8 cellular contexts compared by ENCODE assay signal in the genomic region with DNA sequence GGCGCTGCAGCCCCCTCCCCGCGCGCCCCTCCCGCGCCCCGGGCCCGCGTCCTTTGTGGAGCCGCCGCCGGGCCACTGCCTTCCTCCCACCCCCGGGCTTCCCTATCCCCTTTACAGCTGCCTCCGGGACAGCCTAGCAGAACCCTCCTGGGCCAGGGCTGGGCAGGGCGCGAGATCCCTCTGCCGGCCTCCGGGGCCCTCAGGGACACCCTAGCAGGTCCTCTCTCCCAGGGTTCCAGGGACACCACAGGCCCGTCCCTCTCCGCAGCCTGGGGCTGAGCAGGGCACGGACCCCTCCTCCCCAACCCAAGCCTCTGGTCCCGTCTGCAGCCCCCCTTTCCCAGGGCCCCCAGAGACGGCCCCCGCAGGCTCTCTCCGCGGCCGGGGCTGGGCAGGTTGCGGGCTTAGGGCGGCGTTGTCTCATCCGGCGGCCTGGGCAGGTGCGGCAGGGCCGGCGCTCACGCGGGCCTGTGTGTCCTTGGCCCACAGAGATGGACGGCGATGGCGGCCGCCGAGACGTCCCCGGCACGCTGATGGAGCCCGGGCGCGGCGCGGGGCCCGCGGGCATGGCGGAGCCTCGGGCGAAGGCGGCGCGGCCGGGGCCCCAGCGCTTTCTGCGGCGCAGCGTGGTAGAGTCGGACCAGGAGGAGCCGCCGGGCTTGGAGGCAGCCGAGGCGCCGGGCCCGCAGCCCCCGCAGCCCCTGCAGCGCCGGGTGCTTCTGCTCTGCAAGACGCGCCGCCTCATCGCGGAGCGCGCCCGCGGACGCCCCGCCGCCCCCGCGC. TPM values are rescaled to one million over a fixed set of nuclear protein-coding genes. Genes with fewer than 3 reads are reported as not detected.
DNase-seq lines count a peak whose midpoint lies in the region; ATAC-seq, FAIRE-seq and TF ChIP-seq lines count a peak whose summit lies in the region.

No MANE protein-coding gene starts in this region.

- peak overlapping the region; percentile 93 for H2AFZ ChIP-seq in neuronal stem cell (ENCODE audit: low read length)

- peaks cover 7% of the 10 kb centered on the region for H3K79me1 ChIP-seq in neuronal stem cell (ENCODE audit: low read depth, low read length)

- H3K18ac ChIP-seq in neuronal stem cell (ENCODE audit: low read length) = peak overlapping the region; percentile 94

- no peaks in the 10 kb centered on the region for H3K9me3 ChIP-seq in NT2/D1 (ENCODE audit: insufficient read depth, low read length)
- no peaks in the 10 kb centered on the region for H3K9me3 ChIP-seq in neuronal stem cell (replicated peaks in 1 of 2; ENCODE audit: control insufficient read depth in 2 of 2, insufficient read depth in 1 of 2, low read depth in 1 of 2, low read length in 2 of 2)

- H3K4me3 ChIP-seq in NT2/D1 (ENCODE audit: insufficient read length, low read depth) = peak overlapping the region; percentile 67
- peak overlapping the region; percentile 52 to 91 for H3K4me3 ChIP-seq in neuronal stem cell (ENCODE audit: low read length in 2 of 2)

- FAIRE-seq in D721Med (lab: Jason Lieb, UNC) = no peak

- H3K27ac ChIP-seq in neuronal stem cell (replicated peaks; ENCODE audit: low read length) = no peak overlapping the region

- H3K27me3 Mint-ChIP-seq in effector memory CD8-positive, alpha-beta T cell = peaks cover 58 to 83% of the 10 kb centered on the region in 2 donors

- no CpG with 5 or more reads among the region's 87 CpGs for WGBS in neuronal stem cell (ENCODE audit: extremely low coverage in 2 of 2, insufficient read length in 2 of 2, insufficient replicate concordance in 1 of 2), 2 donors

- TF ChIP-seq CTCF in D721Med (IDR thresholded peaks at IDR 0.05; ENCODE audit: insufficient read depth, missing control alignments) = no peak

- H3K27ac Mint-ChIP-seq in effector memory CD8-positive, alpha-beta T cell = no peak overlapping the region

- peak overlapping the region; percentile 70 for H3K23ac ChIP-seq in neuronal stem cell (ENCODE audit: low read depth, low read length, poor library complexity)

- H3K9ac ChIP-seq in NT2/D1 (ENCODE audit: insufficient read length, low read depth) = peak overlapping the region; percentile 87
- peak overlapping the region; percentile 88 for H3K9ac ChIP-seq in neuronal stem cell (ENCODE audit: low read depth, low read length, poor library complexity)

- no peak overlapping the region for H4K8ac ChIP-seq in neuronal stem cell (ENCODE audit: low read depth, low read length)

- H4K91ac ChIP-seq in neuronal stem cell (ENCODE audit: low read depth, low read length, poor library complexity) = no peak overlapping the region

- intact Hi-C loops in sciatic nerve (cut with DNase I) = no loop called here

- H3K4me2 ChIP-seq in neuronal stem cell (ENCODE audit: insufficient read depth, low read length, poor library complexity, severe bottlenecking) = peak overlapping the region; percentile 74

- no peak overlapping the region for H3K4ac ChIP-seq in neuronal stem cell (ENCODE audit: low read length)

- no peaks in the 10 kb centered on the region for H3K36me3 Mint-ChIP-seq in effector memory CD8-positive, alpha-beta T cell (ENCODE audit: insufficient read depth)

- DNase-seq in D721Med (ENCODE audit: insufficient read length, low spot score) (peak; percentile 57), NT2/D1 (ENCODE audit: low read depth, low spot score) (no peak), neuronal stem cell (ENCODE audit: low spot score) (peak; percentile 23), NOMO-1 treated with dmso at 0.1 percent for 144 hours (lab: John Stamatoyannopoulos, UW; ENCODE audit: unreplicated experiment) (no peak), sciatic nerve (ENCODE audit: low spot score) (no peak)
- no peak for DNase-seq in effector memory CD8-positive, alpha-beta T cell

- H3K27me3 ChIP-seq in NT2/D1 (ENCODE audit: insufficient read depth, insufficient read length) (peaks cover 47% of the 10 kb centered on the region), neuronal stem cell (ENCODE audit: control insufficient read depth in 3 of 3, insufficient read depth in 3 of 3, low read depth in 1 of 3, low read length in 3 of 3) (peaks cover 0 to 74% (median 48%) of the 10 kb centered on the region in 3 experiments)

- peak overlapping the region; percentile 50 for H2BK5ac ChIP-seq in neuronal stem cell (ENCODE audit: low read length)

- H3K4me1 Mint-ChIP-seq in effector memory CD8-positive, alpha-beta T cell (ENCODE audit: low read depth in 2 of 2) = peaks cover 4 to 9% of the 10 kb centered on the region in 2 donors

- peaks cover 18% of the 10 kb centered on the region for H3K4me1 ChIP-seq in NT2/D1 (ENCODE audit: insufficient read depth, insufficient read length)
- H3K4me1 ChIP-seq in neuronal stem cell (ENCODE audit: control insufficient read depth in 2 of 2, insufficient read depth in 1 of 2, low read depth in 1 of 2, low read length in 2 of 2) = peaks cover 13 to 27% of the 10 kb centered on the region in 2 donors

- H2BK12ac ChIP-seq in neuronal stem cell (ENCODE audit: low read length) = no peak overlapping the region

- H3K36me3 ChIP-seq in NT2/D1 (ENCODE audit: insufficient read depth, insufficient read length, low read length) (peaks cover 4% of the 10 kb centered on the region), neuronal stem cell (replicated peaks in 1 of 2; ENCODE audit: control insufficient read depth in 2 of 2, insufficient read depth in 2 of 2, low read length in 2 of 2) (no peaks in the 10 kb centered on the region)

- no peaks in the 10 kb centered on the region for H3K9me3 Mint-ChIP-seq in effector memory CD8-positive, alpha-beta T cell

- ATAC-seq in effector memory CD8-positive, alpha-beta T cell (replicated peaks) = peak; percentile 38
- no peak for ATAC-seq in HG03457 (IDR thresholded peaks at IDR 0.05; ENCODE audit: unreplicated experiment)
- ATAC-seq in sciatic nerve = no peak
- ATAC-seq in GM21825 (IDR thresholded peaks at IDR 0.05; ENCODE audit: unreplicated experiment) = no peak

- no peak overlapping the region for H2BK15ac ChIP-seq in neuronal stem cell (ENCODE audit: low read length)

- no peak overlapping the region for H2BK120ac ChIP-seq in neuronal stem cell (ENCODE audit: low read depth, low read length)

- H2AK5ac ChIP-seq in neuronal stem cell (ENCODE audit: low read depth, low read length) = peak overlapping the region; percentile 77

- peak overlapping the region; percentile 50 for H3K14ac ChIP-seq in neuronal stem cell (ENCODE audit: low read length)

- peak overlapping the region; percentile 68 to 75 for H3K4me3 Mint-ChIP-seq in effector memory CD8-positive, alpha-beta T cell

RNA-seq across cellular contexts. Expression of a gene that starts 0.7 kb away (rescaled TPM):
- 22.1 TPM for polyA plus RNA-seq in neuronal stem cell (2013, experiment 1 of 2)
- 22.8 TPM for polyA plus RNA-seq in neuronal stem cell (2013, experiment 2 of 2)
- 6.6 TPM for total RNA-seq in sciatic nerve

RNA-seq across cellular contexts. Expression of a gene that starts 50.6 kb away (rescaled TPM):
- 36.0 TPM for polyA plus RNA-seq in neuronal stem cell (2013, experiment 1 of 2)
- 35.7 TPM for polyA plus RNA-seq in neuronal stem cell (2013, experiment 2 of 2)
- 53.5 TPM for total RNA-seq in sciatic nerve

Comparison
In these comparisons a context has a peak if more than half of its experiments do, and no peak if none do; other contexts are left out.
1. DNase-seq: peak in D721Med (single experiment) and neuronal stem cell (single experiment); none in NT2/D1 (single experiment), effector memory CD8-positive, alpha-beta T cell (0 of 3), NOMO-1 treated with dmso at 0.1 percent for 144 hours (single experiment) and sciatic nerve (single experiment).